Comparison of ENCODE assay signal across 16 cellular contexts in the genomic region with DNA sequence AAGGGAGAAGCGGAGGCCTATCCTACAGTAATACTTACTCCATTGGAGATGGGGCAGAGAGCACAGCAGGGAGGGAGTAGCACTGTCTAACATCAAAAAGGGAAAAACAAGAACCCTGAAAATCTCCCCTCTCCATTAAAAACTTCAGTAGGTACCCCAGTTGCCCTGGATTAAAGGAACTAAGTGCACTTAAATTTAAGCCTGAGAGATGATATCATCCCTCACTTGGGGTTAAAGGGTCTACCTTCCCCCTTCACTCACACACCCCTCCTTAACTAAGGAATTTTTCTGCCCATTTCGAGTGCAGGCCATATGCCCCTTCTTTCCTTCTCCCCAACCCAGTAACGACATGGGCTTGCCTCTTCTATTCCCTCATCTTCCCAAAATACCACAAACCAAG. TPM values are rescaled to one million over a fixed set of nuclear protein-coding genes. Genes with fewer than 3 reads are reported as not detected.
DNase-seq lines count a peak whose midpoint lies in the region; ATAC-seq, FAIRE-seq and TF ChIP-seq lines count a peak whose summit lies in the region.
"Had no signal": no experiment of that assay in that cellular context is flagged by ENCODE, and none has a peak within 500 bp of the region (broad histone marks: within the 10 kb centered on the region; RNA-seq: fewer than 3 reads in every experiment).

No MANE protein-coding gene starts in this region.

- H3K9ac ChIP-seq in astrocyte (ENCODE audit: low read length) (no peak overlapping the region), muscle layer of colon (ENCODE audit: low read length) (no peak overlapping the region)

- no peaks in the 10 kb centered on the region for H4K20me1 ChIP-seq in astrocyte (ENCODE audit: insufficient read depth, low read length)

- H3K79me2 ChIP-seq in astrocyte (ENCODE audit: insufficient read depth, low read length): peaks cover 8% of the 10 kb centered on the region

- TF ChIP-seq CTCF in left ventricle myocardium inferior (IDR thresholded peaks at IDR 0.05; ENCODE audit: borderline replicate concordance): no peak
- TF ChIP-seq CTCF in astrocyte (IDR thresholded peaks at IDR 0.05; ENCODE audit: insufficient read depth, low read depth, low read length): no peak

- DNase-seq in left ventricle myocardium inferior (no peak), right cardiac atrium (no peak), astrocyte (ENCODE audit: low read depth) (no peak), GM19238 (ENCODE audit: insufficient read length, low spot score) (no peak)
- DNase-seq in effector memory CD4-positive, alpha-beta T cell: no peak
- DNase-seq: activated CD4-positive, alpha-beta T cell treated with anti-CD3 and anti-CD28 coated beads, Interleukin-2, amount 50 U/mL, for 1 hour; aorta; hypothalamus; left cardiac atrium; MV-4-11; SJCRH30 had no signal

- H3K36me3 ChIP-seq in left ventricle myocardium inferior (peaks cover 20% of the 10 kb centered on the region), astrocyte (ENCODE audit: insufficient read depth, low read length) (peaks cover 15% of the 10 kb centered on the region), muscle layer of colon (ENCODE audit: insufficient read depth, low read length) (peaks cover 20% of the 10 kb centered on the region)
- peaks cover 9% of the 10 kb centered on the region for H3K36me3 ChIP-seq in effector memory CD4-positive, alpha-beta T cell (ENCODE audit: control insufficient read depth, insufficient read depth, low read length)
- H3K36me3 ChIP-seq: SJCRH30 had no signal

- H3K4me3 ChIP-seq in left ventricle myocardium inferior (no peak overlapping the region), right cardiac atrium (ENCODE audit: low read length) (no peak overlapping the region), astrocyte (ENCODE audit: insufficient read depth, low read depth, low read length) (no peak overlapping the region), muscle layer of colon (ENCODE audit: low read depth in 1 of 2, low read length in 2 of 2) (no peak overlapping the region)
- H3K4me3 ChIP-seq in effector memory CD4-positive, alpha-beta T cell (ENCODE audit: insufficient read depth, low read depth, low read length, poor library complexity, severe bottlenecking): no peak overlapping the region
- H3K4me3 ChIP-seq: SJCRH30 had no signal

- H3K4me1 Mint-ChIP-seq in astrocyte (ENCODE audit: low read depth, unreplicated experiment): peaks cover 39% of the 10 kb centered on the region

- H3K4me1 ChIP-seq in left ventricle myocardium inferior (peaks cover 56% of the 10 kb centered on the region), right cardiac atrium (ENCODE audit: control insufficient read depth, insufficient read depth, low read length) (peaks cover 8% of the 10 kb centered on the region), astrocyte (ENCODE audit: insufficient read depth, low read length) (peaks cover 34% of the 10 kb centered on the region), muscle layer of colon (ENCODE audit: insufficient read depth, low read length) (peaks cover 35% of the 10 kb centered on the region)
- peaks cover 5% of the 10 kb centered on the region for H3K4me1 ChIP-seq in effector memory CD4-positive, alpha-beta T cell (ENCODE audit: control insufficient read depth, insufficient read depth, low read length, poor library complexity, severe bottlenecking)

- ATAC-seq in right cardiac atrium (no peak), GM19328 (IDR thresholded peaks at IDR 0.05; ENCODE audit: unreplicated experiment) (no peak), GM18870 (IDR thresholded peaks at IDR 0.05; ENCODE audit: unreplicated experiment) (no peak)
- ATAC-seq: left cardiac atrium had no signal

- H3K9me3 Mint-ChIP-seq in astrocyte (ENCODE audit: unreplicated experiment): no peaks in the 10 kb centered on the region
- H3K9me3 Mint-ChIP-seq: activated T-helper 1 cell treated with anti-CD3 and anti-CD28 coated beads, Interleukin-12 subunit alpha, Interleukin-12 subunit beta, Interleukin-2, Interleukin-4 antibody, amounts not matched to agents 30 ng/mL and 10 ng/mL and 1 ng/mL, durations not matched to agents 14 hours and 24 hours and 36 hours had no signal

- H3K27ac ChIP-seq in left ventricle myocardium inferior (replicated peaks): peak overlapping the region; percentile 86
- H3K27ac ChIP-seq in right cardiac atrium (ENCODE audit: low read length): no peak overlapping the region
- H3K27ac ChIP-seq in astrocyte (ENCODE audit: low read depth, low read length): no peak overlapping the region
- peak overlapping the region; percentile 52 for H3K27ac ChIP-seq in muscle layer of colon (ENCODE audit: low read depth, low read length)
- H3K27ac ChIP-seq in effector memory CD4-positive, alpha-beta T cell (ENCODE audit: insufficient read depth, low read length, poor library complexity, severe bottlenecking): no peak overlapping the region
- H3K27ac ChIP-seq: SJCRH30 had no signal

- H3K27ac Mint-ChIP-seq in astrocyte (ENCODE audit: unreplicated experiment): peak overlapping the region; percentile 83
- H3K27ac Mint-ChIP-seq: activated T-helper 1 cell treated with anti-CD3 and anti-CD28 coated beads, Interleukin-12 subunit alpha, Interleukin-12 subunit beta, Interleukin-2, Interleukin-4 antibody, amounts not matched to agents 30 ng/mL and 10 ng/mL and 1 ng/mL, durations not matched to agents 14 hours and 24 hours and 36 hours had no signal

- H3K9me3 ChIP-seq in left ventricle myocardium inferior (replicated peaks) (no peaks in the 10 kb centered on the region), right cardiac atrium (ENCODE audit: control insufficient read depth, low read length) (no peaks in the 10 kb centered on the region), astrocyte (ENCODE audit: insufficient read depth, low read depth, low read length) (no peaks in the 10 kb centered on the region), muscle layer of colon (ENCODE audit: low read length) (no peaks in the 10 kb centered on the region)
- H3K9me3 ChIP-seq in effector memory CD4-positive, alpha-beta T cell (ENCODE audit: control insufficient read depth, low read length): no peaks in the 10 kb centered on the region
- H3K9me3 ChIP-seq: SJCRH30 had no signal

- H3K4me3 Mint-ChIP-seq in astrocyte (ENCODE audit: unreplicated experiment): no peak overlapping the region
- H3K4me3 Mint-ChIP-seq: activated T-helper 1 cell treated with anti-CD3 and anti-CD28 coated beads, Interleukin-12 subunit alpha, Interleukin-12 subunit beta, Interleukin-2, Interleukin-4 antibody, amounts not matched to agents 30 ng/mL and 10 ng/mL and 1 ng/mL, durations not matched to agents 14 hours and 24 hours and 36 hours had no signal

- no peak overlapping the region for H2AFZ ChIP-seq in astrocyte (ENCODE audit: low read depth, low read length)

- intact Hi-C loops in left ventricle myocardium inferior (cut with micrococcal nuclease) (loop anchor here (5.0 kb wide), 1 partner anchor 48 kb away; no protein-coding TSS in a partner anchor), right cardiac atrium (cut with DNase I) (no loop called here)

- no peaks in the 10 kb centered on the region for H3K27me3 Mint-ChIP-seq in astrocyte (ENCODE audit: low read depth, unreplicated experiment)

- 86% methylated on average over 3 of the region's 3 CpGs for WGBS in right cardiac atrium

- H3K4me2 ChIP-seq in astrocyte (ENCODE audit: low read length): no peak overlapping the region

- FAIRE-seq in astrocyte (lab: Jason Lieb, UNC): no peak
- FAIRE-seq: GM19239 had no signal

- H3K36me3 Mint-ChIP-seq in astrocyte (ENCODE audit: low read depth, unreplicated experiment): peaks cover 14% of the 10 kb centered on the region

- H3K27me3 ChIP-seq in left ventricle myocardium inferior (ENCODE audit: low read depth) (no peaks in the 10 kb centered on the region), right cardiac atrium (ENCODE audit: control insufficient read depth, insufficient read depth) (no peaks in the 10 kb centered on the region), astrocyte (ENCODE audit: insufficient read depth, low read length) (no peaks in the 10 kb centered on the region), muscle layer of colon (ENCODE audit: control insufficient read depth in 1 of 2, insufficient read depth in 2 of 2, low read length in 2 of 2) (no peaks in the 10 kb centered on the region)
- no peaks in the 10 kb centered on the region for H3K27me3 ChIP-seq in effector memory CD4-positive, alpha-beta T cell (replicated peaks; ENCODE audit: control insufficient read depth, insufficient read depth, low read length, poor library complexity, severe bottlenecking)
- H3K27me3 ChIP-seq: SJCRH30 had no signal

RNA-seq across cellular contexts. Expression of gene MTMR11, which starts 3.7 kb away (rescaled TPM):
- total RNA-seq in left ventricle myocardium inferior (4.9 TPM), right cardiac atrium (10 to 100 TPM in 1 of 4 donors, 1 to 10 TPM in 3; 7.1 to 14.9 (median 9.1) TPM), astrocyte (4.0 and 5.0 TPM in 2 replicates)
- polyA plus RNA-seq in right cardiac atrium: 3.1 TPM

RNA-seq across cellular contexts. Expression of gene SF3B4, which starts 12.8 kb away (rescaled TPM):
- total RNA-seq in left ventricle myocardium inferior (25.3 TPM), right cardiac atrium (10 to 100 TPM; 26.1 to 30.8 (median 29.5) TPM), astrocyte (73.2 and 74.0 TPM in 2 replicates)
- polyA plus RNA-seq in right cardiac atrium: 17.8 TPM

RNA-seq across cellular contexts. Expression of gene SV2A, which starts 22.8 kb away (rescaled TPM):
- 0.44 TPM for total RNA-seq in left ventricle myocardium inferior
- total RNA-seq in right cardiac atrium: 1 to 10 TPM; 1.2 to 2.8 (median 1.6) TPM
- polyA plus RNA-seq in right cardiac atrium: 1.0 TPM
- 6.4 and 6.8 TPM in 2 replicates for total RNA-seq in astrocyte

RNA-seq across cellular contexts. Expression of gene BOLA1, which starts 41.1 kb away (rescaled TPM):
- total RNA-seq in left ventricle myocardium inferior (19.4 TPM), right cardiac atrium (10 to 100 TPM; 13.0 to 23.8 (median 19.4) TPM), astrocyte (6.1 and 7.0 TPM in 2 replicates)
- polyA plus RNA-seq in right cardiac atrium: 40.2 TPM

Comparison
In these comparisons a context has a peak if more than half of its experiments do, and no peak if none do; other contexts are left out.
1. H3K27ac ChIP-seq: peak in left ventricle myocardium inferior (single experiment) and muscle layer of colon (single experiment); none in right cardiac atrium (single experiment), astrocyte (single experiment) and effector memory CD4-positive, alpha-beta T cell (single experiment).